In the genomic region with DNA sequence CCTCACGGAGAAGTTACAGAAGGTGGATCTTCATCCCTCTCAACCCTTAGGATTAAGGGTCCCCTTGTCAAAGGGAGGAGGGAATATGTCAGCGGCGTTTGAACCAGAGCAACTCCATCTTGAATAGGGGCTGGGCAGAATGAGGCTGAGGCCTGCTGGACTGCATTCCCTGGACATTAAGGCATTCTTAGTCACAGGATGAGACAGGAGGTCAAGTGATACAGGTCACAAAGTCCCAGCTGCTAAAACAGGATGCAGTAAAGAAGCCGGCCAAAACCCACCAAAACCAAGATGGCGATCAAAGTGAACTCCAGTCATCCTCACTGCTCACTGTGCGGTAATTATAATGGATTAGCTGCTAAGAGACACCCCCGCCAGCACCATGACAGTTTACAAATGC, we compare ENCODE assay signal across 15 cellular contexts. TPM values are rescaled to one million over a fixed set of nuclear protein-coding genes. Genes with fewer than 3 reads are reported as not detected.
"Had no signal": no experiment of that assay in that cellular context is flagged by ENCODE, and none has a peak within 500 bp of the region (broad histone marks: within the 10 kb centered on the region; RNA-seq: fewer than 3 reads in every experiment).

No MANE protein-coding gene starts in this region.

- H3K27ac ChIP-seq: adrenal gland, body of pancreas, left lung, ovary, stomach had no signal

- DNase-seq: activated CD4-positive, alpha-beta T cell treated with anti-CD3 and anti-CD28 coated beads, Interleukin-2, amount 10 ng/mL, durations not matched to agents 24 days and 14 days; activated CD8-positive, alpha-beta memory T cell treated with anti-CD3 and anti-CD28 coated beads for 24 hours; activated naive CD4-positive, alpha-beta T cell treated with anti-CD3 and anti-CD28 coated beads, Interleukin-2, amount 50 U/mL, for 16 hours; activated T-cell treated with anti-CD3 and anti-CD28 coated beads for 4 hours; adrenal gland; body of pancreas; endodermal cell; erythroblast; immature natural killer cell; left lung; ovary; stimulated activated CD4-positive, alpha-beta T cell treated with anti-CD3 and anti-CD28 coated beads, Interleukin-4, amount 100 ng/mL, for 4 hours; stomach had no signal

- H3K9me3 ChIP-seq: adrenal gland, body of pancreas, left lung, ovary had no signal

- H3K36me3 ChIP-seq: adrenal gland, left lung, ovary, stomach had no signal

- H3K4me3 ChIP-seq: adrenal gland, body of pancreas, left lung, ovary, stomach had no signal

- ATAC-seq: body of pancreas, left lung had no signal

- H3K27me3 ChIP-seq: adrenal gland, body of pancreas, ovary had no signal

- H3K4me1 ChIP-seq: adrenal gland, body of pancreas, left lung, stomach had no signal

RNA-seq across cellular contexts. Expression of a gene that starts 36.7 kb away (rescaled TPM):
- total RNA-seq: activated CD4-positive, alpha-beta T cell treated with anti-CD3 and anti-CD28 coated beads, Interleukin-2, amount 10 ng/mL, durations not matched to agents 24 days and 14 days; glomerular endothelial cell; left lung; renal cortical epithelial cell had no signal
